26 cellular contexts compared by ENCODE assay signal in genomic region chr6:2871922-2872321, GRCh38.
"Had no signal": no experiment of that assay in that cellular context is flagged by ENCODE, and none has a peak within 500 bp of the region (broad histone marks: within the 10 kb centered on the region; RNA-seq: fewer than 3 reads in every experiment).

No MANE protein-coding gene starts in this region.

- H3K36me3 ChIP-seq: esophagus squamous epithelium, left lung, lower lobe of right lung, ovary, prostate gland, sigmoid colon, tibial nerve had no signal

- ATAC-seq: left lung, lower lobe of right lung, T-cell had no signal

- H3K27ac ChIP-seq: epithelial cell of prostate, esophagus squamous epithelium, lower lobe of right lung, ovary, prostate gland, tibial nerve had no signal

- H3K9me3 Mint-ChIP-seq: central memory CD8-positive, alpha-beta T cell; T-cell had no signal

- H3K4me3 Mint-ChIP-seq: activated T-helper 1 cell treated with anti-CD3 and anti-CD28 coated beads, Interleukin-12 subunit alpha, Interleukin-12 subunit beta, Interleukin-2, Interleukin-4 antibody, amounts not matched to agents 30 ng/mL and 10 ng/mL and 1 ng/mL, durations not matched to agents 14 hours and 24 hours and 36 hours; central memory CD8-positive, alpha-beta T cell; dendritic cell treated with granulocyte-macrophage colony-stimulating factor and Interleukin-4, amounts not matched to agents 40 ng/mL and 50 ng/mL, for 4 days; nephron progenitor cell; T-cell; T-helper 2 cell treated with Interferon-gamma antibody and Interleukin-4, amounts not matched to agents 5 μg/mL and 100 μg/mL, for 36 hours had no signal

- H3K27me3 Mint-ChIP-seq: central memory CD8-positive, alpha-beta T cell; dendritic cell treated with granulocyte-macrophage colony-stimulating factor and Interleukin-4, amounts not matched to agents 40 ng/mL and 50 ng/mL, for 4 days; T-cell had no signal

- H3K36me3 Mint-ChIP-seq: T-cell had no signal

- DNase-seq: activated CD4-positive, alpha-beta T cell treated with anti-CD3 and anti-CD28 coated beads for 4 hours; activated CD4-positive, alpha-beta T cell treated with anti-CD3 and anti-CD28 coated beads, Interleukin-2, amount 50 U/mL, for 4 hours; activated gamma-delta T cell treated with Interleukin-2 at 50 U/mL for 16 hours; activated naive CD4-positive, alpha-beta T cell treated with anti-CD3 and anti-CD28 coated beads, Interleukin-2, amount 50 U/mL, for 16 hours; activated T-cell treated with anti-CD3 and anti-CD28 coated beads for 4 hours; esophagus squamous epithelium; foreskin melanocyte; kidney glomerular epithelial cell; left lung; lower lobe of right lung; mesenchymal stem cell; nephron progenitor cell; ovary; retina; sigmoid colon; small intestine; stimulated activated CD4-positive, alpha-beta T cell treated with anti-CD3 and anti-CD28 coated beads, Interleukin-4, amount 100 ng/mL, for 24 hours; stimulated activated naive CD4-positive, alpha-beta T cell; T-cell had no signal

- H3K4me1 ChIP-seq: prostate gland had no signal

- H3K27ac Mint-ChIP-seq: activated T-helper 1 cell treated with anti-CD3 and anti-CD28 coated beads, Interleukin-12 subunit alpha, Interleukin-12 subunit beta, Interleukin-2, Interleukin-4 antibody, amounts not matched to agents 30 ng/mL and 10 ng/mL and 1 ng/mL, durations not matched to agents 14 hours and 24 hours and 36 hours; dendritic cell treated with granulocyte-macrophage colony-stimulating factor and Interleukin-4, amounts not matched to agents 40 ng/mL and 50 ng/mL, for 4 days; nephron progenitor cell; T-helper 2 cell treated with Interferon-gamma antibody and Interleukin-4, amounts not matched to agents 5 μg/mL and 100 μg/mL, for 36 hours had no signal

- H3K27me3 ChIP-seq: esophagus squamous epithelium, left lung, ovary, sigmoid colon, tibial nerve had no signal

- H3K4me3 ChIP-seq: esophagus squamous epithelium, left lung, lower lobe of right lung, ovary, prostate gland, sigmoid colon, tibial nerve had no signal
